In genomic region chr18:12726774-12727550, GRCh38 we compare ENCODE assay signal across 8 cellular contexts. TPM values are rescaled to one million over a fixed set of nuclear protein-coding genes. Genes with fewer than 3 reads are reported as not detected.
DNase-seq lines count a peak whose midpoint lies in the region; ATAC-seq, FAIRE-seq and TF ChIP-seq lines count a peak whose summit lies in the region.

No MANE protein-coding gene starts in this region.

- ATAC-seq in GM19023 (IDR thresholded peaks at IDR 0.05; ENCODE audit: unreplicated experiment): no peak

- H3K27me3 Mint-ChIP-seq in activated T-helper 1 cell treated with anti-CD3 and anti-CD28 coated beads, Interleukin-12 subunit alpha, Interleukin-12 subunit beta, Interleukin-2, Interleukin-4 antibody, amounts not matched to agents 30 ng/mL and 10 ng/mL and 1 ng/mL, durations not matched to agents 14 hours and 24 hours and 36 hours (ENCODE audit: insufficient read depth): no peaks in the 10 kb centered on the region

- peaks cover 18% of the 10 kb centered on the region for H3K36me3 Mint-ChIP-seq in activated T-helper 1 cell treated with anti-CD3 and anti-CD28 coated beads, Interleukin-12 subunit alpha, Interleukin-12 subunit beta, Interleukin-2, Interleukin-4 antibody, amounts not matched to agents 30 ng/mL and 10 ng/mL and 1 ng/mL, durations not matched to agents 14 hours and 24 hours and 36 hours (ENCODE audit: low read depth)

- TF ChIP-seq CTCF in fibroblast of the aortic adventitia (IDR thresholded peaks at IDR 0.05; ENCODE audit: insufficient read depth, low read length): peak; percentile 88

- H3K27ac Mint-ChIP-seq in activated T-helper 1 cell treated with anti-CD3 and anti-CD28 coated beads, Interleukin-12 subunit alpha, Interleukin-12 subunit beta, Interleukin-2, Interleukin-4 antibody, amounts not matched to agents 30 ng/mL and 10 ng/mL and 1 ng/mL, durations not matched to agents 14 hours and 24 hours and 36 hours: peak overlapping the region; percentile 71

- intact Hi-C loops in activated T-helper 1 cell treated with anti-CD3 and anti-CD28 coated beads, Interleukin-12 subunit alpha, Interleukin-12 subunit beta, Interleukin-2, Interleukin-4 antibody, amounts not matched to agents 30 ng/mL and 10 ng/mL and 1 ng/mL, durations not matched to agents 14 hours and 24 hours and 36 hours (cut with micrococcal nuclease): loop anchor here (1.0 kb wide), 3 partner anchors 167 to 432 kb away; no protein-coding TSS in a partner anchor

- no peak overlapping the region for H3K4me3 Mint-ChIP-seq in activated T-helper 1 cell treated with anti-CD3 and anti-CD28 coated beads, Interleukin-12 subunit alpha, Interleukin-12 subunit beta, Interleukin-2, Interleukin-4 antibody, amounts not matched to agents 30 ng/mL and 10 ng/mL and 1 ng/mL, durations not matched to agents 14 hours and 24 hours and 36 hours

- H3K4me3 ChIP-seq in fibroblast of the aortic adventitia (ENCODE audit: low read depth, low read length): no peak overlapping the region

- peak; percentile 85 for DNase-seq in DMS 273 (lab: John Stamatoyannopoulos, UW; ENCODE audit: unreplicated experiment)
- peak; percentile 75 for DNase-seq in HuH-7.5 (ENCODE audit: low spot score)
- DNase-seq in activated T-helper 1 cell treated with anti-CD3 and anti-CD28 coated beads, Interleukin-12 subunit alpha, Interleukin-12 subunit beta, Interleukin-2, Interleukin-4 antibody, amounts not matched to agents 30 ng/mL and 10 ng/mL and 1 ng/mL, durations not matched to agents 14 hours and 24 hours and 36 hours (ENCODE audit: low spot score): peak; percentile 37
- peak; percentile 85 for DNase-seq in fibroblast of the aortic adventitia (ENCODE audit: low read depth)
- DNase-seq in nucleus accumbens (lab: John Stamatoyannopoulos, UW): peak in 49 of 56 donors; percentile 3 to 77 (median 43)
- peak; percentile 91 for DNase-seq in urothelium cell line (ENCODE audit: low spot score)

- peak; percentile 93 for FAIRE-seq in urothelium cell line (lab: Jason Lieb, UNC)

- H3K4me1 Mint-ChIP-seq in activated T-helper 1 cell treated with anti-CD3 and anti-CD28 coated beads, Interleukin-12 subunit alpha, Interleukin-12 subunit beta, Interleukin-2, Interleukin-4 antibody, amounts not matched to agents 30 ng/mL and 10 ng/mL and 1 ng/mL, durations not matched to agents 14 hours and 24 hours and 36 hours (ENCODE audit: low read depth): peaks cover 11% of the 10 kb centered on the region

- H3K9me3 Mint-ChIP-seq in activated T-helper 1 cell treated with anti-CD3 and anti-CD28 coated beads, Interleukin-12 subunit alpha, Interleukin-12 subunit beta, Interleukin-2, Interleukin-4 antibody, amounts not matched to agents 30 ng/mL and 10 ng/mL and 1 ng/mL, durations not matched to agents 14 hours and 24 hours and 36 hours: no peaks in the 10 kb centered on the region

TF ChIP-seq in PFSK-1, 5 proteins besides CTCF, POLR2A, EP300 and RAD21:
- TF ChIP-seq POLR2AphosphoS5 (IDR thresholded peaks at IDR 0.05; ENCODE audit: low read depth, low read length): peak; percentile 35; the same call in 1 of the 2 replicates
- TF ChIP-seq REST (IDR thresholded peaks at IDR 0.05; ENCODE audit: insufficient read depth in 1 of 2, low read depth in 2 of 2, low read length in 2 of 2): no peak

RNA-seq across cellular contexts. Expression of gene PSMG2, which starts 24.1 kb away (rescaled TPM):
- 43.2 TPM for polyA plus RNA-seq in PFSK-1 (2012; ENCODE audit: insufficient read length, low read depth)
- total RNA-seq in activated T-helper 1 cell treated with anti-CD3 and anti-CD28 coated beads, Interleukin-12 subunit alpha, Interleukin-12 subunit beta, Interleukin-2, Interleukin-4 antibody, amounts not matched to agents 30 ng/mL and 10 ng/mL and 1 ng/mL, durations not matched to agents 14 hours and 24 hours and 36 hours: 113 and 118 TPM in 2 replicates
- 58.0 and 126 TPM in 2 replicates for total RNA-seq in fibroblast of the aortic adventitia (ENCODE audit: low replicate concordance)

RNA-seq across cellular contexts. Expression of gene CEP76, which starts 24.4 kb away (rescaled TPM):
- polyA plus RNA-seq in PFSK-1 (2012; ENCODE audit: insufficient read length, low read depth): 6.6 TPM
- 16.1 and 17.5 TPM in 2 replicates for total RNA-seq in activated T-helper 1 cell treated with anti-CD3 and anti-CD28 coated beads, Interleukin-12 subunit alpha, Interleukin-12 subunit beta, Interleukin-2, Interleukin-4 antibody, amounts not matched to agents 30 ng/mL and 10 ng/mL and 1 ng/mL, durations not matched to agents 14 hours and 24 hours and 36 hours
- total RNA-seq in fibroblast of the aortic adventitia (ENCODE audit: low replicate concordance): 10.3 and 36.3 TPM in 2 replicates

Comparison
In these comparisons a context has a peak if more than half of its experiments do, and no peak if none do; other contexts are left out.
1. DNase-seq: peak in every context shown above with its lines; median percentile 91 in urothelium cell line; 85 in DMS 273; 85 in fibroblast of the aortic adventitia; 75 in HuH-7.5; 43 in nucleus accumbens; 37 in activated T-helper 1 cell treated with anti-CD3 and anti-CD28 coated beads, Interleukin-12 subunit alpha, Interleukin-12 subunit beta, Interleukin-2, Interleukin-4 antibody, amounts not matched to agents 30 ng/mL and 10 ng/mL and 1 ng/mL, durations not matched to agents 14 hours and 24 hours and 36 hours.